In the genomic region with DNA sequence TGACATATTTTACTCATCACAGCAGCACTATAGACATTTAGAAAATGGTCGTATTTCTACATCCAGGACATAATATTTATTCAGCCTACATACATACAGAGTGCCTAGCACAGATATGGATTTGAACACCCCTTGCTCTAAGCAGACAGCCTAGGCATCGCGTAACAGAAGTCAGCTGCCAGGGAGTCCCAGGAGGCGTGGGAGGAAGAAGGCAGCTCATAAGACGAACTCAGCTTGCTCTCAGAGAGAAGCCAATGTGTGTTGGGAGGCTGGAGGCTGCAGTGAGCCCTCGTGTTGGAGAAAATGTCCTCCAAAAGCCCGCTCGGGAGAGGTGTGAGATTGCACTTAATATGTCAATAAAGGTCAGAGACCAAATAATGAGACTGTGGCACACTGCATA, we compare ENCODE assay signal across 28 cellular contexts.
"Had no signal": no experiment of that assay in that cellular context is flagged by ENCODE, and none has a peak within 500 bp of the region (broad histone marks: within the 10 kb centered on the region; RNA-seq: fewer than 3 reads in every experiment).

No MANE protein-coding gene starts in this region.

- H3K4me3 ChIP-seq: ascending aorta, coronary artery, dorsolateral prefrontal cortex, gastroesophageal sphincter, heart left ventricle, spleen, suprapubic skin, tibial artery, upper lobe of right lung had no signal

- H3K9me3 ChIP-seq: ascending aorta, gastroesophageal sphincter, suprapubic skin, upper lobe of right lung had no signal

- H3K27me3 ChIP-seq: ascending aorta, brain microvascular endothelial cell, gastroesophageal sphincter, suprapubic skin, tibial artery, upper lobe of right lung had no signal

- H3K36me3 ChIP-seq: ascending aorta, brain microvascular endothelial cell, gastroesophageal sphincter, heart left ventricle, spleen, suprapubic skin, tibial artery, upper lobe of right lung had no signal

- DNase-seq: activated CD4-positive, alpha-beta T cell treated with anti-CD3 and anti-CD28 coated beads for 36 hours; activated CD4-positive, alpha-beta T cell treated with anti-CD3 and anti-CD28 coated beads, Interleukin-2, amount 50 U/mL, for 4 hours; activated CD4-positive, CD25-positive, alpha-beta regulatory T cell; activated effector memory CD4-positive, alpha-beta T cell treated with Interleukin-2 at 50 U/mL for 16 hours; activated naive CD4-positive, alpha-beta T cell treated with Interleukin-2 at 50 U/mL for 16 hours; activated T-cell treated with anti-CD3 and anti-CD28 coated beads for 4 hours; brain microvascular endothelial cell; dorsolateral prefrontal cortex; effector memory CD4-positive, alpha-beta T cell; heart left ventricle; hypothalamus; immature natural killer cell; kidney; left colon; midbrain; naive thymus-derived CD8-positive, alpha-beta T cell; occipital lobe; right cardiac atrium; spleen; stimulated activated naive CD4-positive, alpha-beta T cell; T-helper 1 cell; tibial artery; upper lobe of right lung had no signal

- H3K4me1 ChIP-seq: ascending aorta, gastroesophageal sphincter, parathyroid adenoma, suprapubic skin, tibial artery, upper lobe of right lung had no signal

- H3K27ac ChIP-seq: ascending aorta, brain microvascular endothelial cell, coronary artery, dorsolateral prefrontal cortex, gastroesophageal sphincter, heart left ventricle, parathyroid adenoma, spleen, suprapubic skin, tibial artery, upper lobe of right lung had no signal
